In genomic region chr10:76149182-76149581, GRCh38 we compare ENCODE assay signal across 17 cellular contexts.
A peak's percentile ranks its signal among the peaks of the same experiment; 100 is the strongest.
DNase-seq lines count a peak whose midpoint lies in the region; ATAC-seq and TF ChIP-seq lines count a peak whose summit lies in the region.
"Had no signal": no experiment of that assay in that cellular context is flagged by ENCODE, and none has a peak within 500 bp of the region (broad histone marks: within the 10 kb centered on the region; RNA-seq: fewer than 3 reads in every experiment).

No MANE protein-coding gene starts in this region.

- H3K4me3 ChIP-seq in mammary epithelial cell (replicated peaks in 1 of 3; ENCODE audit: insufficient read depth in 1 of 3, low read depth in 2 of 3, low read length in 3 of 3) (no peak overlapping the region), breast epithelium (no peak overlapping the region), astrocyte of the spinal cord (ENCODE audit: low read depth, low read length) (no peak overlapping the region), lower lobe of right lung (no peak overlapping the region), uterus (no peak overlapping the region)
- H3K4me3 ChIP-seq: upper lobe of right lung had no signal

- no peaks in the 10 kb centered on the region for H3K9me3 ChIP-seq in mammary epithelial cell (replicated peaks; ENCODE audit: insufficient read depth, low read length)
- peaks cover 0 to 8% of the 10 kb centered on the region in 2 donors for H3K9me3 ChIP-seq in breast epithelium
- no peaks in the 10 kb centered on the region for H3K9me3 ChIP-seq in lower lobe of right lung
- H3K9me3 ChIP-seq in uterus, result no peaks in the 10 kb centered on the region
- H3K9me3 ChIP-seq: upper lobe of right lung had no signal

- CTCF ChIA-PET in mammary epithelial cell (lab: Charles Lee; ENCODE audit: low non-redundant PET), result no interaction called here

- intact Hi-C loops in mammary epithelial cell (cut with micrococcal nuclease), result no loop called here
- intact Hi-C loops in breast epithelium (cut with DNase I; ENCODE audit: low total_unique reads), result no loop called here
- intact Hi-C loops in lower lobe of right lung (cut with DNase I), result no loop called here
- intact Hi-C loops in uterus (cut with DNase I; ENCODE audit: low total_unique reads), result no loop called here

- in situ Hi-C loops in mammary epithelial cell (cut with MboI; ENCODE audit: low sequenced_read_pairs in 2 of 2) (no loop called here), astrocyte of the spinal cord (cut with HindIII; ENCODE audit: low sequenced_read_pairs) (no loop called here)

- H3K4me2 ChIP-seq in mammary epithelial cell (ENCODE audit: insufficient read depth, low read depth, low read length), result no peak overlapping the region

- H3K27me3 ChIP-seq in mammary epithelial cell (ENCODE audit: insufficient read depth, low read length), result no peaks in the 10 kb centered on the region
- no peaks in the 10 kb centered on the region for H3K27me3 ChIP-seq in breast epithelium
- H3K27me3 ChIP-seq in lower lobe of right lung (ENCODE audit: low read depth), result no peaks in the 10 kb centered on the region
- H3K27me3 ChIP-seq in uterus, result no peaks in the 10 kb centered on the region
- H3K27me3 ChIP-seq: upper lobe of right lung had no signal

- H3K4me1 ChIP-seq in mammary epithelial cell (ENCODE audit: insufficient read depth, low read length), result peaks cover 12% of the 10 kb centered on the region
- H3K4me1 ChIP-seq in breast epithelium, result no peaks in the 10 kb centered on the region
- H3K4me1 ChIP-seq in lower lobe of right lung, result peaks cover 14% of the 10 kb centered on the region
- peaks cover 0 to 6% of the 10 kb centered on the region in 2 donors for H3K4me1 ChIP-seq in uterus
- H3K4me1 ChIP-seq: upper lobe of right lung had no signal

- no peaks in the 10 kb centered on the region for H3K79me2 ChIP-seq in mammary epithelial cell (ENCODE audit: insufficient read depth, low read length)

- dilution Hi-C loops in mammary epithelial cell (cut with HindIII; ENCODE audit: low sequenced_read_pairs), result no loop called here

- WGBS in mammary epithelial cell (ENCODE audit: low coverage, missing lambda C conversion rate), result 92% methylated on average over 1 of the region's 1 CpG

- H3K36me3 ChIP-seq in mammary epithelial cell (ENCODE audit: insufficient read depth, low read length) (no peaks in the 10 kb centered on the region), breast epithelium (no peaks in the 10 kb centered on the region), lower lobe of right lung (no peaks in the 10 kb centered on the region), uterus (no peaks in the 10 kb centered on the region)
- H3K36me3 ChIP-seq: upper lobe of right lung had no signal

- DNase-seq in mammary epithelial cell (peak; percentile 5), breast epithelium (ENCODE audit: low spot score in 2 of 2) (no peak), astrocyte of the spinal cord (ENCODE audit: low read depth, low spot score) (peak; percentile 13), lower lobe of right lung (no peak), uterus (no peak), T-helper 1 cell (no peak), GF-D8 (lab: John Stamatoyannopoulos, UW) (no peak)
- no peak for DNase-seq in activated CD8-positive, alpha-beta memory T cell treated with anti-CD3 and anti-CD28 coated beads for 24 hours
- DNase-seq: MM.1S; NCI-H1930; NCI-H446 treated with DMSO at 0.1 percent for 48 hours; nephron progenitor cell; stimulated activated CD4-positive, alpha-beta T cell treated with anti-CD3 and anti-CD28 coated beads, Interleukin-15, amount 100 ng/mL, for 24 hours; stimulated activated naive B cell treated with anti-CD40 and anti-IgM and Interleukin-4, amounts not matched to agents 10 μg/mL and 1 μg/mL and 100 μg/mL, for 72 hours; T-helper 17 cell; upper lobe of right lung had no signal

- ATAC-seq in lower lobe of right lung, result no peak
- ATAC-seq: Right ventricle myocardium inferior; stimulated activated naive B cell treated with anti-CD40 and anti-IgM and Interleukin-4, amounts not matched to agents 10 μg/mL and 1 μg/mL and 100 μg/mL, for 72 hours; T-helper 17 cell had no signal

- H4K20me1 ChIP-seq in mammary epithelial cell (ENCODE audit: insufficient read depth, low read length), result no peaks in the 10 kb centered on the region

- H3K27ac ChIP-seq in mammary epithelial cell (ENCODE audit: insufficient read depth, low read depth, low read length) (no peak overlapping the region), breast epithelium (no peak overlapping the region), lower lobe of right lung (peak overlapping the region; percentile 79), uterus (peak overlapping the region; percentile 77 to 80)

- no TSS peak for BruUV-seq in mammary epithelial cell (replicated peaks; lab: Mats Ljungman, UMichigan)

- no peak overlapping the region for H3K9ac ChIP-seq in mammary epithelial cell (ENCODE audit: insufficient read depth, low read length)

- TF ChIP-seq POLR2A in breast epithelium (IDR thresholded peaks at IDR 0.05) (no peak), uterus (IDR thresholded peaks at IDR 0.05) (no peak)

- TF ChIP-seq CTCF in mammary epithelial cell (conservative IDR thresholded peaks at IDR 0.05 in 1 of 2, IDR thresholded peaks at IDR 0.05 in 1 of 2; ENCODE audit: extremely low read depth in 1 of 2, insufficient read depth in 1 of 2, low read depth in 1 of 2, low read length in 2 of 2) (no peak), breast epithelium (IDR thresholded peaks at IDR 0.05) (no peak), astrocyte of the spinal cord (IDR thresholded peaks at IDR 0.05; ENCODE audit: low read depth, low read length) (no peak), lower lobe of right lung (IDR thresholded peaks at IDR 0.05) (no peak), uterus (IDR thresholded peaks at IDR 0.05) (no peak)

- peak overlapping the region; percentile 86 for H2AFZ ChIP-seq in mammary epithelial cell (ENCODE audit: low read depth, low read length)

Comparison
In these comparisons a context has a peak if more than half of its experiments do, and no peak if none do; other contexts are left out.
1. DNase-seq: peak in mammary epithelial cell (single experiment) and astrocyte of the spinal cord (single experiment); none in breast epithelium (0 of 2), lower lobe of right lung (single experiment), uterus (0 of 2), T-helper 1 cell (0 of 5), GF-D8 (single experiment) and activated CD8-positive, alpha-beta memory T cell treated with anti-CD3 and anti-CD28 coated beads for 24 hours (single experiment).
2. H3K27ac ChIP-seq: peak in lower lobe of right lung (single experiment) and uterus (2 of 2); none in mammary epithelial cell (single experiment) and breast epithelium (0 of 2).